In the genomic region with DNA sequence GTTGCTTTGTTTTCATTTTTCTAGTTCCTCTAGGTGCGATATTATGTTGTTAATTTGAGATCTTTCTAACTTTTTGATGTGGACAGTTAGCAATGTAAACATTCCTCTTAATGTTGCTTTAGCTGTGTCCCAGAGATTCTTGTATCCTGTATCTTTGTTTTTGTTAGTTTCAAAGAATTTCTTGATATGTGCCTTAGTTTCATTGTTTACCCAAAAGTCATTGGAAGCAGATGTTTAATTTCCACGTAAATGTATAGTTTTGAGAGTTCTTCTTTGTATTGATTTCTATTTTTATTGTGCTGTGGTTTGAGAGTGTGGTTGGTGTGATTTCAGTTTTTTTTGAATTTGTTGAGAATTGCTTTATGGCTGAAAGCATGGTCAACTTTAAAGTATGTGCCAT, we compare ENCODE assay signal across 17 cellular contexts.
"Had no signal": no experiment of that assay in that cellular context is flagged by ENCODE, and none has a peak within 500 bp of the region (broad histone marks: within the 10 kb centered on the region; RNA-seq: fewer than 3 reads in every experiment).

No MANE protein-coding gene starts in this region.

- H3K4me3 ChIP-seq: psoas muscle, right lobe of liver, thoracic aorta, transverse colon had no signal

- H3K27me3 ChIP-seq: foreskin keratinocyte, right lobe of liver, transverse colon had no signal

- H3K4me1 ChIP-seq: foreskin keratinocyte, psoas muscle, right lobe of liver, transverse colon had no signal

- FAIRE-seq: kidney had no signal

- H3K36me3 ChIP-seq: right lobe of liver, thoracic aorta, transverse colon had no signal

- DNase-seq: effector memory CD4-positive, alpha-beta T cell; foreskin keratinocyte; immature natural killer cell; kidney; left colon; mesendoderm; naive B cell; occipital lobe; psoas muscle; retina; right lobe of liver; stimulated activated CD4-positive, alpha-beta T cell treated with anti-CD3 and anti-CD28 coated beads, Interleukin-2, amount 100 ng/mL, for 24 hours; stimulated activated CD4-positive, alpha-beta T cell treated with anti-CD3 and anti-CD28 coated beads, Interleukin-4, amount 100 ng/mL, for 4 hours; stimulated activated naive B cell treated with anti-CD40 and anti-IgM and Interleukin-4, amounts not matched to agents 10 μg/mL and 1 μg/mL and 100 μg/mL, for 72 hours; stimulated activated naive CD8-positive, alpha-beta T cell treated with anti-CD3 and anti-CD28 coated beads, Interleukin-15, amount 100 ng/mL, for 72 hours; transverse colon had no signal

- H3K27ac ChIP-seq: foreskin keratinocyte, psoas muscle, right lobe of liver, thoracic aorta, transverse colon had no signal
